Comparison of ENCODE assay signal across 18 cellular contexts in the genomic region with DNA sequence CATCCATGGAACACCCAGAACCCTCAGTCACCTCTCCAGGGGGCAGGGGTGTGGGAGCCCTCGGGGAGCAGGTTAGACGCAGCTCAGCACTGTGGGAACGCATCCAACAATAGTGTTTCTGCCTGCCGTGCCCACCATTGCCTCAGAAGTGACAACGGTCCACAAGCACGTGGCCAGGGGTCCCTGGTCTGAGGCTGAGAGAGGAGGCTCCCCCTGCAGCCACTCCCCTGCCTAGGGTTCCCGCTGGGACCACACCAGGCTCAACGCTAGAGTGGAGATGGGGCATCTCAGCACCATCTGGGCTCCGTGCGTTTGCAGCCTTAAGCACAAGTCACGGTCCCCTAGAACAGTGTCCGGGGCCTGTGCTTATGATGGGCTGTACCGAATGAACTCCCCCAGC.
"Had no signal": no experiment of that assay in that cellular context is flagged by ENCODE, and none has a peak within 500 bp of the region (broad histone marks: within the 10 kb centered on the region; RNA-seq: fewer than 3 reads in every experiment).

No MANE protein-coding gene starts in this region.

- H3K9me3 ChIP-seq: adrenal gland, gastrocnemius medialis, lower lobe of right lung, neutrophil, pancreas had no signal

- H3K27ac ChIP-seq: adrenal gland, gastrocnemius medialis, lower lobe of right lung, neutrophil, pancreas, WERI-Rb-1 had no signal

- H3K36me3 ChIP-seq: adrenal gland, gastrocnemius medialis, lower lobe of right lung, pancreas, WERI-Rb-1 had no signal

- DNase-seq: activated CD4-positive, alpha-beta T cell treated with anti-CD3 and anti-CD28 coated beads, Interleukin-2, amount 50 U/mL, for 4 hours; activated effector memory CD4-positive, alpha-beta T cell treated with anti-CD3 and anti-CD28 coated beads, Interleukin-2, amount 50 U/mL, for 16 hours; activated naive CD4-positive, alpha-beta T cell treated with anti-CD3 and anti-CD28 coated beads, Interleukin-2, amount 50 U/mL, for 16 hours; activated T-cell treated with anti-CD3 and anti-CD28 coated beads, Interleukin-2, amount 50 U/mL, for 72 hours; effector CD8-positive, alpha-beta T cell; gastrocnemius medialis; immature natural killer cell; lower lobe of right lung; natural killer cell; stimulated activated CD4-positive, alpha-beta T cell treated with anti-CD3 and anti-CD28 coated beads, Interleukin-12 subunit alpha, Interleukin-12 subunit beta, amount 100 ng/mL, for 4 hours; stimulated activated CD4-positive, alpha-beta T cell treated with anti-CD3 and anti-CD28 coated beads, Interleukin-1b, Interleukin-23, amount 100 ng/mL, for 48 hours; stimulated activated CD8-positive, alpha-beta memory T cell treated with anti-CD3 and anti-CD28 coated beads, Interleukin-4, amount 100 ng/mL, for 48 hours; stimulated activated naive CD4-positive, alpha-beta T cell; WERI-Rb-1 had no signal

- H3K4me1 ChIP-seq: lower lobe of right lung had no signal

- H3K27me3 ChIP-seq: adrenal gland, pancreas had no signal

- H3K4me3 ChIP-seq: adrenal gland, gastrocnemius medialis, lower lobe of right lung, pancreas had no signal

- ATAC-seq: activated T-cell treated with anti-CD3 and anti-CD28 coated beads, Interleukin-2, amount 50 U/mL, for 72 hours; esophagus mucosa; gastrocnemius medialis; lower lobe of right lung; natural killer cell; pancreas had no signal
